27 cellular contexts compared by ENCODE assay signal in genomic region chrX:22296871-22297270, GRCh38. TPM values are rescaled to one million over a fixed set of nuclear protein-coding genes. Genes with fewer than 3 reads are reported as not detected.
DNase-seq lines count a peak whose midpoint lies in the region; FAIRE-seq and TF ChIP-seq lines count a peak whose summit lies in the region.
"Had no signal": no experiment of that assay in that cellular context is flagged by ENCODE, and none has a peak within 500 bp of the region (broad histone marks: within the 10 kb centered on the region; RNA-seq: fewer than 3 reads in every experiment).

No MANE protein-coding gene starts in this region.

- peak; percentile 16 for FAIRE-seq in D721Med (lab: Jason Lieb, UNC)
- FAIRE-seq: G401.6 had no signal

- H3K4me1 ChIP-seq in CD8-positive, alpha-beta memory T cell (ENCODE audit: insufficient read depth, low read length): no peaks in the 10 kb centered on the region
- H3K4me1 ChIP-seq: BE2C had no signal

- no peak for TF ChIP-seq CTCF in D721Med (IDR thresholded peaks at IDR 0.05; ENCODE audit: insufficient read depth, missing control alignments)

- H3K27ac Mint-ChIP-seq in CD8-positive, alpha-beta memory T cell: no peak overlapping the region

- H3K4me3 Mint-ChIP-seq in CD8-positive, alpha-beta memory T cell: no peak overlapping the region

- DNase-seq in AG08395 (ENCODE audit: low spot score) (peak; percentile 17), D721Med (ENCODE audit: insufficient read length, low spot score) (no peak), RPMI7951 (ENCODE audit: low read depth) (peak; percentile 75), fibroblast of gingiva (ENCODE audit: low read depth) (peak; percentile 37), retina (no peak), NCI-H187 (lab: John Stamatoyannopoulos, UW) (no peak)
- DNase-seq in CD8-positive, alpha-beta memory T cell: no peak
- DNase-seq in stimulated activated CD4-positive, alpha-beta T cell treated with anti-CD3 and anti-CD28 coated beads, Interleukin-2, amount 100 ng/mL, for 24 hours: no peak
- DNase-seq: BE2C, DMS53, GOT3, HCEC 1CT, KBM-7, MV-4-11, NCI-H1105 treated with DMSO at 0.1 percent for 48 hours, NCI-H146, NCI-H2029, NCI-H446, NCI-H524 treated with DMSO at 0.1 percent for 48 hours, SHP77 treated with DMSO at 0.1 percent for 48 hours had no signal

- POLR2A ChIA-PET in CD8-positive, alpha-beta memory T cell (lab: Charles Lee): no interaction called here

- H3K36me3 Mint-ChIP-seq in CD8-positive, alpha-beta memory T cell: no peaks in the 10 kb centered on the region

- H3K27me3 Mint-ChIP-seq in CD8-positive, alpha-beta memory T cell: peaks cover 0 to 1% of the 10 kb centered on the region in 2 donors

- CTCF ChIA-PET in CD8-positive, alpha-beta memory T cell (lab: Charles Lee): no interaction called here

- H3K27ac ChIP-seq in CD8-positive, alpha-beta memory T cell (ENCODE audit: low read depth, low read length): no peak overlapping the region

- H3K4me3 ChIP-seq in CD8-positive, alpha-beta memory T cell (ENCODE audit: low read length): no peak overlapping the region

- H3K4me1 Mint-ChIP-seq in CD8-positive, alpha-beta memory T cell: no peaks in the 10 kb centered on the region

- H3K27me3 ChIP-seq in CD8-positive, alpha-beta memory T cell (ENCODE audit: insufficient read depth, low read length, poor library complexity, severe bottlenecking): no peaks in the 10 kb centered on the region
- H3K27me3 ChIP-seq: BE2C had no signal

- no peaks in the 10 kb centered on the region for H3K36me3 ChIP-seq in CD8-positive, alpha-beta memory T cell (ENCODE audit: insufficient read depth, low read length)
- H3K36me3 ChIP-seq: BE2C had no signal

- no peaks in the 10 kb centered on the region for H3K9me3 Mint-ChIP-seq in CD8-positive, alpha-beta memory T cell

- H3K9me3 ChIP-seq in CD8-positive, alpha-beta memory T cell (ENCODE audit: low read length): no peaks in the 10 kb centered on the region
- H3K9me3 ChIP-seq: BE2C had no signal

RNA-seq across cellular contexts. Expression of gene CBLL2, which starts 24.2 kb away (rescaled TPM):
- not detected in 2 replicates for total RNA-seq in RPMI7951 (2014; rRNA removed; shearing (Covaris generic))
- not detected for total RNA-seq in CD8-positive, alpha-beta memory T cell
- polyA plus RNA-seq in CD8-positive, alpha-beta memory T cell: not detected
- total RNA-seq: A172, Daoy, LHCN-M2, MCF 10A, OCI-LY7 had no signal
- polyA plus RNA-seq: AG04450 had no signal

Comparison
In these comparisons a context has a peak if more than half of its experiments do, and no peak if none do; other contexts are left out.
1. DNase-seq: peak in AG08395 (single experiment), RPMI7951 (single experiment) and fibroblast of gingiva (single experiment); none in D721Med (single experiment), CD8-positive, alpha-beta memory T cell (0 of 5), retina (single experiment), NCI-H187 (0 of 2) and stimulated activated CD4-positive, alpha-beta T cell treated with anti-CD3 and anti-CD28 coated beads, Interleukin-2, amount 100 ng/mL, for 24 hours (0 of 2).